In the genomic region with DNA sequence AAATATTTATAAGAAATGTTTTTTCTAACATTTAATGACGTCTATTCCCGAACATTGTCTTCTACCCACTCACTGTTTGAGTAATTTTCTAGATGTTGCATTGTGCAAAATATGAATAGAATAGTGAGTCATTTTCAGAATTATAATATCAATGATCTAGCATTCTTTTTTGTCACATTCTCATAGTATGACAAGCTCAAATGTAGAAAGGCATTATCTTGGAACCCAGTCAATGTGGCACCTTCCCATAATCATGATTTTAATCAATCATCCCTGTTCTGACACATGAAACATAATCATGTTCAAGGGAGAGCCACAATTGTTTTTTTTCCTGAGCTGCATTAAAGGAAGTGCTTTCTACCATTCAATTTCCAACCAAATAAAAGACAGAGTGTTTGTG, we compare ENCODE assay signal across 26 cellular contexts.
"Had no signal": no experiment of that assay in that cellular context is flagged by ENCODE, and none has a peak within 500 bp of the region (broad histone marks: within the 10 kb centered on the region; RNA-seq: fewer than 3 reads in every experiment).

No MANE protein-coding gene starts in this region.

- DNase-seq: cortex of kidney; effector memory CD8-positive, alpha-beta T cell; foreskin melanocyte; glutamatergic neuron; heart right ventricle; hippocampal formation; left cardiac atrium; left lung; mesenchymal stem cell; midbrain; naive thymus-derived CD4-positive, alpha-beta T cell; nucleus accumbens; right cardiac atrium; sigmoid colon; spleen; stimulated activated CD4-positive, alpha-beta T cell treated with anti-CD3 and anti-CD28 coated beads, Interleukin-4, amount 100 ng/mL, for 4 hours; stimulated activated naive CD8-positive, alpha-beta T cell treated with anti-CD3 and anti-CD28 coated beads, Interleukin-15, Interleukin-2, amounts not matched to agents 100 U/mL and 50 U/mL, for 24 hours; upper lobe of left lung had no signal

- H3K4me3 ChIP-seq: heart right ventricle, left lung, prostate gland, sigmoid colon, skin epidermis, spleen, thoracic aorta, tibial nerve, upper lobe of left lung had no signal

- H3K4me3 Mint-ChIP-seq: effector memory CD8-positive, alpha-beta T cell; naive thymus-derived CD4-positive, alpha-beta T cell; nephron; stimulated activated memory B cell treated with anti-CD40 and anti-IgM and Interleukin-4, amounts not matched to agents 10 μg/mL and 1 μg/mL and 100 μg/mL, for 72 hours had no signal

- FAIRE-seq: islet of Langerhans, urothelium cell line had no signal

- H3K27me3 Mint-ChIP-seq: effector memory CD8-positive, alpha-beta T cell; naive thymus-derived CD4-positive, alpha-beta T cell; stimulated activated memory B cell treated with anti-CD40 and anti-IgM and Interleukin-4, amounts not matched to agents 10 μg/mL and 1 μg/mL and 100 μg/mL, for 72 hours had no signal

- ATAC-seq: effector memory CD8-positive, alpha-beta T cell; heart right ventricle; left cardiac atrium; left lung; naive thymus-derived CD4-positive, alpha-beta T cell; right cardiac atrium; stimulated activated memory B cell treated with anti-CD40 and anti-IgM and Interleukin-4, amounts not matched to agents 10 μg/mL and 1 μg/mL and 100 μg/mL, for 72 hours; stimulated activated naive CD8-positive, alpha-beta T cell treated with anti-CD3 and anti-CD28 coated beads, Interleukin-15, Interleukin-2, amounts not matched to agents 100 U/mL and 50 U/mL, for 24 hours had no signal

- H3K36me3 Mint-ChIP-seq: naive thymus-derived CD4-positive, alpha-beta T cell; stimulated activated memory B cell treated with anti-CD40 and anti-IgM and Interleukin-4, amounts not matched to agents 10 μg/mL and 1 μg/mL and 100 μg/mL, for 72 hours had no signal

- H3K36me3 ChIP-seq: heart right ventricle, left lung, prostate gland, sigmoid colon, spleen, thoracic aorta, tibial nerve, upper lobe of left lung had no signal

- H3K27ac ChIP-seq: heart right ventricle, left lung, prostate gland, sigmoid colon, skin epidermis, spleen, thoracic aorta, tibial nerve, upper lobe of left lung had no signal

- H3K4me1 ChIP-seq: heart right ventricle, left lung, prostate gland, sigmoid colon, spleen, tibial nerve, upper lobe of left lung had no signal

- H3K27ac Mint-ChIP-seq: effector memory CD8-positive, alpha-beta T cell; naive thymus-derived CD4-positive, alpha-beta T cell; nephron; stimulated activated memory B cell treated with anti-CD40 and anti-IgM and Interleukin-4, amounts not matched to agents 10 μg/mL and 1 μg/mL and 100 μg/mL, for 72 hours had no signal

- H3K27me3 ChIP-seq: heart right ventricle, left lung, sigmoid colon, spleen, tibial nerve, upper lobe of left lung had no signal

- H3K4me1 Mint-ChIP-seq: naive thymus-derived CD4-positive, alpha-beta T cell; nephron; stimulated activated memory B cell treated with anti-CD40 and anti-IgM and Interleukin-4, amounts not matched to agents 10 μg/mL and 1 μg/mL and 100 μg/mL, for 72 hours had no signal
